1 cellular context compared by ENCODE assay signal in genomic region chr2:113504081-113504480, GRCh38.
A peak's percentile ranks its signal among the peaks of the same experiment; 100 is the strongest.
TF ChIP-seq lines count a peak whose summit lies in the region.
"Not testable (repeated sequence)": the region's sequence is repeated elsewhere in the genome, so short reads cannot be mapped to it uniquely, and the experiment has no call there.

No MANE protein-coding gene starts in this region.

TF ChIP-seq in HepG2, 621 proteins besides CTCF, POLR2A, EP300 and RAD21:
- TF ChIP-seq CBX2 (IDR thresholded peaks at IDR 0.05; ENCODE audit: low read depth, low read length), result peak; percentile 96
- TF ChIP-seq CBX2 (CRISPR knock-in tag; IDR thresholded peaks at IDR 0.05; ENCODE audit: low read depth), result not testable (repeated sequence)
